ENCODE assay signal across 23 cellular contexts in the genomic region with DNA sequence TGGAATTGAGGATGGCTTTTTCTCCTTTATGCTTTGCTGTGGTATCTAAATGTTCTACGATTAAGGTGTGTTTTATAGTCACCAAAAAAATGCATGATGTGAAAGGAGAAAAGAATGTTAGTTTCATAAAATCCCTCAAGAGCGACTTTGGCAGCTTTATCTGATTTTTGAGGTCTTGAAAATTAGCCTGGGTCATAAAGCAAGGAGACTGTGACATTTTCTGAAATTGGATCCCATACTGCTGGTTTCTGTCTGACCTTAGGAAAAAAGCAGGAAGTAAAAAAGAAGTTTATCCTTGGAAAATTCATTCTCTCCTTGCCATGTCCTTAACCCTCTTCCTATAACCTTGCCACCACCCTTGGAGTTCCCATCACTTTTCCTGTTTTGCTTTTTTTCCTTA.
"Had no signal": no experiment of that assay in that cellular context is flagged by ENCODE, and none has a peak within 500 bp of the region (broad histone marks: within the 10 kb centered on the region; RNA-seq: fewer than 3 reads in every experiment).

No MANE protein-coding gene starts in this region.

- H3K4me3 ChIP-seq: body of pancreas, Peyer's patch, SJSA1 had no signal

- H3K36me3 ChIP-seq: Peyer's patch, SJSA1 had no signal

- H3K9me3 Mint-ChIP-seq: activated CD8-positive, alpha-beta T cell treated with anti-CD3 and anti-CD28 coated beads for 36 hours; activated naive CD4-positive, alpha-beta T cell treated with anti-CD3 and anti-CD28 coated beads, Interleukin-2, amount 50 U/mL, for 24 hours had no signal

- H3K27me3 ChIP-seq: body of pancreas, Peyer's patch, SJSA1 had no signal

- H3K27me3 Mint-ChIP-seq: activated CD8-positive, alpha-beta T cell treated with anti-CD3 and anti-CD28 coated beads for 36 hours; activated naive CD4-positive, alpha-beta T cell treated with anti-CD3 and anti-CD28 coated beads, Interleukin-2, amount 50 U/mL, for 24 hours had no signal

- H3K9me3 ChIP-seq: body of pancreas, Peyer's patch, SJSA1 had no signal

- H3K27ac Mint-ChIP-seq: activated CD8-positive, alpha-beta T cell treated with anti-CD3 and anti-CD28 coated beads for 36 hours; activated naive CD4-positive, alpha-beta T cell treated with anti-CD3 and anti-CD28 coated beads, Interleukin-2, amount 50 U/mL, for 24 hours; activated T-cell treated with anti-CD3 and anti-CD28 coated beads, Interleukin-2, amount 50 U/mL, for 72 hours had no signal

- DNase-seq: activated CD4-positive, alpha-beta T cell treated with anti-CD3 and anti-CD28 coated beads for 4 hours; activated CD8-positive, alpha-beta memory T cell treated with anti-CD3 and anti-CD28 coated beads, Interleukin-2, amount 50 U/mL, for 4 hours; activated CD8-positive, alpha-beta T cell treated with anti-CD3 and anti-CD28 coated beads for 36 hours; activated T-cell treated with anti-CD3 and anti-CD28 coated beads, Interleukin-2, amount 50 U/mL, for 72 hours; aorta; body of pancreas; central memory CD4-positive, alpha-beta T cell; Karpas-422; NCI-H1105 treated with DMSO at 0.1 percent for 48 hours; NCI-H1436 treated with DMSO at 0.1 percent for 48 hours; NCI-H187; NCI-H2081; NCI-H510A treated with DMSO at 0.1 percent for 48 hours; NCI-H69; NK-92 treated with Interleukin-12 subunit alpha and Interleukin-12 subunit beta, amount 100 ng/mL, for 24 hours; Peyer's patch; SHP77; SW 1271 had no signal

- FAIRE-seq: bronchial epithelial cell had no signal

- H3K4me3 Mint-ChIP-seq: activated CD8-positive, alpha-beta T cell treated with anti-CD3 and anti-CD28 coated beads for 36 hours; activated naive CD4-positive, alpha-beta T cell treated with anti-CD3 and anti-CD28 coated beads, Interleukin-2, amount 50 U/mL, for 24 hours had no signal

- H3K27ac ChIP-seq: body of pancreas, Peyer's patch, SJSA1 had no signal

- H3K36me3 Mint-ChIP-seq: activated naive CD4-positive, alpha-beta T cell treated with anti-CD3 and anti-CD28 coated beads, Interleukin-2, amount 50 U/mL, for 24 hours had no signal

- ATAC-seq: activated CD4-positive, CD25-positive, alpha-beta regulatory T cell treated with anti-CD3 and anti-CD28 coated beads, Interleukin-2, amount 50 U/mL, for 24 hours; activated CD8-positive, alpha-beta T cell treated with anti-CD3 and anti-CD28 coated beads for 36 hours; body of pancreas; SK-N-SH treated with all-trans-retinoic acid at 6 μM for 48 hours had no signal
